Comparison of ENCODE assay signal across 8 cellular contexts in the genomic region with DNA sequence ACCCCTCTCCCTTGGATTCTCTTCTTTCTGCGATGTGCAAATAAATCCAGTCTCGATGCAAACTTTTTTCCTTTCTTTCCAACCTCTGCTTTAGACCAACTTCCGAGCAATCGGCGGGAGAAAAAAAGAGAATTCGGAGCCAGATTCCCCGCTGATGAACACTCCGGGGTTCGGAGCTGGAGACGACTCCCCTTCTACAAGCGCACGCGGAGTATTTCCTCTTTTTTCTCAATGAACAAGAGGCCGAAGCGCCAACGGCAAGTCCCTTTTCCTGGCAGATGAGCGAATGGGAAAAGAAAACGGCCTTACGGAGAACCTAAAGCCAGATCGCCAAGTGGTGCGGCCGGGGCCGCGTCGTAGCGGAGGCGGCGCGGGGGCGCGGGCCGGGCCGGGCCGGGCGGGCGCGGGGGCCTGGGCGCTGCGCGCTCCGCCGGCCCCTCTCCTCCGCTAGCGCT. TPM values are rescaled to one million over a fixed set of nuclear protein-coding genes. Genes with fewer than 3 reads are reported as not detected.
DNase-seq lines count a peak whose midpoint lies in the region; ATAC-seq and TF ChIP-seq lines count a peak whose summit lies in the region.

No MANE protein-coding gene starts in this region.

- peaks cover 6 to 9% of the 10 kb centered on the region in 2 donors for H3K36me3 ChIP-seq in muscle layer of duodenum (ENCODE audit: control insufficient read depth in 1 of 2, insufficient read depth in 2 of 2, low read length in 2 of 2)

- peak overlapping the region; percentile 98 for H3K27ac ChIP-seq in muscle layer of duodenum (ENCODE audit: low read length)

- ATAC-seq in HG02759 (IDR thresholded peaks at IDR 0.05; ENCODE audit: unreplicated experiment), result peak; percentile 6
- no peak for ATAC-seq in GM18505 (IDR thresholded peaks at IDR 0.05; ENCODE audit: unreplicated experiment)

- no peaks in the 10 kb centered on the region for H3K27me3 ChIP-seq in muscle layer of duodenum (ENCODE audit: low read depth, low read length)

- peak; percentile 48 to 49 for DNase-seq in activated T-cell treated with anti-CD3 and anti-CD28 coated beads, Interleukin-2, amount 50 U/mL, for 48 hours
- DNase-seq in activated T-cell treated with anti-CD3 and anti-CD28 coated beads for 4 hours (no peak), NCI-H748 (lab: John Stamatoyannopoulos, UW; ENCODE audit: unreplicated experiment) (peak; percentile 88), dermis blood vessel endothelial cell (peak; percentile 78)
- no peak for DNase-seq in activated naive CD4-positive, alpha-beta T cell (lab: John Stamatoyannopoulos, UW)

- H3K4me1 ChIP-seq in muscle layer of duodenum (ENCODE audit: control insufficient read depth in 1 of 2, insufficient read depth in 2 of 2, low read length in 2 of 2), result peaks cover 0 to 4% of the 10 kb centered on the region in 2 donors

- H3K4me3 ChIP-seq in muscle layer of duodenum (ENCODE audit: low read depth in 1 of 2, low read length in 2 of 2), result peak overlapping the region; percentile 79 to 99

- H3K9me3 ChIP-seq in muscle layer of duodenum (ENCODE audit: control insufficient read depth in 1 of 2, low read length in 2 of 2), result no peaks in the 10 kb centered on the region

- no peak for TF ChIP-seq POLR2A in GM18505 (IDR thresholded peaks at IDR 0.05; ENCODE audit: borderline replicate concordance, extremely low read depth, insufficient read depth, insufficient read length)

RNA-seq across cellular contexts. Expression of gene SPRY2, which starts 0.3 kb away (rescaled TPM):
- total RNA-seq in dermis blood vessel endothelial cell, result 21.7 and 24.2 TPM in 2 replicates

Comparison
In these comparisons a context has a peak if more than half of its experiments do, and no peak if none do; other contexts are left out.
1. DNase-seq: peak in activated T-cell treated with anti-CD3 and anti-CD28 coated beads, Interleukin-2, amount 50 U/mL, for 48 hours (2 of 2), NCI-H748 (single experiment) and dermis blood vessel endothelial cell (single experiment); none in activated T-cell treated with anti-CD3 and anti-CD28 coated beads for 4 hours (single experiment) and activated naive CD4-positive, alpha-beta T cell (0 of 4).